ENCODE assay signal across 24 cellular contexts in genomic region chr18:62531931-62532330, GRCh38. TPM values are rescaled to one million over a fixed set of nuclear protein-coding genes. Genes with fewer than 3 reads are reported as not detected.
DNase-seq lines count a peak whose midpoint lies in the region; ATAC-seq, FAIRE-seq and TF ChIP-seq lines count a peak whose summit lies in the region.
"Had no signal": no experiment of that assay in that cellular context is flagged by ENCODE, and none has a peak within 500 bp of the region (broad histone marks: within the 10 kb centered on the region; RNA-seq: fewer than 3 reads in every experiment).

No MANE protein-coding gene starts in this region.

- ATAC-seq in activated naive CD8-positive, alpha-beta T cell treated with anti-CD3 and anti-CD28 coated beads, Interleukin-2, amount 10 ng/mL, durations not matched to agents 7 days and 5 days (ENCODE audit: low read depth) = no peak
- ATAC-seq in activated naive CD8-positive, alpha-beta T cell treated with anti-CD3 and anti-CD28 coated beads, Interleukin-2, amount 50 U/mL, for 24 hours = no peak
- ATAC-seq: A549 had no signal

- no peak overlapping the region for H3K4me3 ChIP-seq in Peyer's patch
- H3K4me3 ChIP-seq: A549; BLaER1 treated with 17β-estradiol and CSF1 and Interleukin-3, amounts not matched to agents 10 nM and 100 nM; HAP-1 had no signal

- intact Hi-C loops in activated T-helper 1 cell treated with anti-CD3 and anti-CD28 coated beads, Interleukin-12 subunit alpha, Interleukin-12 subunit beta, Interleukin-2, Interleukin-4 antibody, amounts not matched to agents 30 ng/mL and 10 ng/mL and 1 ng/mL, durations not matched to agents 14 hours and 24 hours and 36 hours (cut with micrococcal nuclease) = no loop called here
- intact Hi-C loops in activated CD4-positive, alpha-beta T cell treated with anti-CD3 and anti-CD28 coated beads, Interleukin-2, amount 10 ng/mL, durations not matched to agents 24 days and 14 days (cut with micrococcal nuclease) = no loop called here

- H3K4me3 Mint-ChIP-seq in activated naive CD8-positive, alpha-beta T cell treated with anti-CD3 and anti-CD28 coated beads, Interleukin-2, amount 10 ng/mL, durations not matched to agents 7 days and 5 days = no peak overlapping the region
- H3K4me3 Mint-ChIP-seq in activated naive CD8-positive, alpha-beta T cell treated with anti-CD3 and anti-CD28 coated beads, Interleukin-2, amount 50 U/mL, for 24 hours = no peak overlapping the region
- H3K4me3 Mint-ChIP-seq in activated T-helper 1 cell treated with anti-CD3 and anti-CD28 coated beads, Interleukin-12 subunit alpha, Interleukin-12 subunit beta, Interleukin-2, Interleukin-4 antibody, amounts not matched to agents 30 ng/mL and 10 ng/mL and 1 ng/mL, durations not matched to agents 14 hours and 24 hours and 36 hours = no peak overlapping the region
- no peak overlapping the region for H3K4me3 Mint-ChIP-seq in activated CD4-positive, alpha-beta T cell treated with anti-CD3 and anti-CD28 coated beads, Interleukin-2, amount 10 ng/mL, durations not matched to agents 24 days and 14 days
- H3K4me3 Mint-ChIP-seq: CD14-positive monocyte, HFFc6 had no signal

- H3K4me1 Mint-ChIP-seq in activated naive CD8-positive, alpha-beta T cell treated with anti-CD3 and anti-CD28 coated beads, Interleukin-2, amount 10 ng/mL, durations not matched to agents 7 days and 5 days = peaks cover 55% of the 10 kb centered on the region
- H3K4me1 Mint-ChIP-seq in activated naive CD8-positive, alpha-beta T cell treated with anti-CD3 and anti-CD28 coated beads, Interleukin-2, amount 50 U/mL, for 24 hours = peaks cover 84% of the 10 kb centered on the region
- H3K4me1 Mint-ChIP-seq in activated T-helper 1 cell treated with anti-CD3 and anti-CD28 coated beads, Interleukin-12 subunit alpha, Interleukin-12 subunit beta, Interleukin-2, Interleukin-4 antibody, amounts not matched to agents 30 ng/mL and 10 ng/mL and 1 ng/mL, durations not matched to agents 14 hours and 24 hours and 36 hours (ENCODE audit: low read depth) = peaks cover 64% of the 10 kb centered on the region
- peaks cover 45% of the 10 kb centered on the region for H3K4me1 Mint-ChIP-seq in activated CD4-positive, alpha-beta T cell treated with anti-CD3 and anti-CD28 coated beads, Interleukin-2, amount 10 ng/mL, durations not matched to agents 24 days and 14 days

- TF ChIP-seq CTCF in D721Med (IDR thresholded peaks at IDR 0.05; ENCODE audit: insufficient read depth, missing control alignments) (no peak), Peyer's patch (IDR thresholded peaks at IDR 0.05) (no peak)

- peak; percentile 94 for FAIRE-seq in D721Med (lab: Jason Lieb, UNC)
- FAIRE-seq: A549, G401.6, GM12892, H54 had no signal

- no peaks in the 10 kb centered on the region for H3K9me3 Mint-ChIP-seq in activated naive CD8-positive, alpha-beta T cell treated with anti-CD3 and anti-CD28 coated beads, Interleukin-2, amount 10 ng/mL, durations not matched to agents 7 days and 5 days
- H3K9me3 Mint-ChIP-seq in activated naive CD8-positive, alpha-beta T cell treated with anti-CD3 and anti-CD28 coated beads, Interleukin-2, amount 50 U/mL, for 24 hours = no peaks in the 10 kb centered on the region
- no peaks in the 10 kb centered on the region for H3K9me3 Mint-ChIP-seq in activated T-helper 1 cell treated with anti-CD3 and anti-CD28 coated beads, Interleukin-12 subunit alpha, Interleukin-12 subunit beta, Interleukin-2, Interleukin-4 antibody, amounts not matched to agents 30 ng/mL and 10 ng/mL and 1 ng/mL, durations not matched to agents 14 hours and 24 hours and 36 hours
- no peaks in the 10 kb centered on the region for H3K9me3 Mint-ChIP-seq in activated CD4-positive, alpha-beta T cell treated with anti-CD3 and anti-CD28 coated beads, Interleukin-2, amount 10 ng/mL, durations not matched to agents 24 days and 14 days
- H3K9me3 Mint-ChIP-seq: CD4-positive, alpha-beta memory T cell; HFFc6 had no signal

- H3K27ac Mint-ChIP-seq in activated naive CD8-positive, alpha-beta T cell treated with anti-CD3 and anti-CD28 coated beads, Interleukin-2, amount 10 ng/mL, durations not matched to agents 7 days and 5 days = peak overlapping the region; percentile 55
- H3K27ac Mint-ChIP-seq in activated naive CD8-positive, alpha-beta T cell treated with anti-CD3 and anti-CD28 coated beads, Interleukin-2, amount 50 U/mL, for 24 hours = no peak overlapping the region
- H3K27ac Mint-ChIP-seq in activated T-helper 1 cell treated with anti-CD3 and anti-CD28 coated beads, Interleukin-12 subunit alpha, Interleukin-12 subunit beta, Interleukin-2, Interleukin-4 antibody, amounts not matched to agents 30 ng/mL and 10 ng/mL and 1 ng/mL, durations not matched to agents 14 hours and 24 hours and 36 hours = peak overlapping the region; percentile 50
- no peak overlapping the region for H3K27ac Mint-ChIP-seq in activated CD4-positive, alpha-beta T cell treated with anti-CD3 and anti-CD28 coated beads, Interleukin-2, amount 10 ng/mL, durations not matched to agents 24 days and 14 days
- H3K27ac Mint-ChIP-seq: HFFc6 had no signal

- H3K27me3 ChIP-seq in Peyer's patch = no peaks in the 10 kb centered on the region
- H3K27me3 ChIP-seq: BE2C; BLaER1 treated with 17β-estradiol and CSF1 and Interleukin-3, amounts not matched to agents 10 nM and 100 nM had no signal

- peaks cover 0 to 44% (median 9%) of the 10 kb centered on the region in 4 donors for H3K4me1 ChIP-seq in Peyer's patch
- H3K4me1 ChIP-seq: BE2C had no signal

- DNase-seq in activated naive CD8-positive, alpha-beta T cell treated with anti-CD3 and anti-CD28 coated beads, Interleukin-2, amount 10 ng/mL, durations not matched to agents 7 days and 5 days = no peak
- DNase-seq in activated naive CD8-positive, alpha-beta T cell treated with anti-CD3 and anti-CD28 coated beads, Interleukin-2, amount 50 U/mL, for 24 hours = no peak
- DNase-seq in D721Med (ENCODE audit: insufficient read length, low spot score) (no peak), Peyer's patch (no peak)
- DNase-seq in activated T-helper 1 cell treated with anti-CD3 and anti-CD28 coated beads, Interleukin-12 subunit alpha, Interleukin-12 subunit beta, Interleukin-2, Interleukin-4 antibody, amounts not matched to agents 30 ng/mL and 10 ng/mL and 1 ng/mL, durations not matched to agents 14 hours and 24 hours and 36 hours (ENCODE audit: low spot score) = no peak
- DNase-seq in activated CD4-positive, alpha-beta T cell treated with anti-CD3 and anti-CD28 coated beads, Interleukin-2, amount 10 ng/mL, durations not matched to agents 24 days and 14 days = no peak
- DNase-seq: 8988T; ACHN; AML-193; BE2C; Calu3; CD4-positive, alpha-beta memory T cell; COR-L47; DMS153; DND-41; GOT3; HFFc6 had no signal

- H3K27me3 Mint-ChIP-seq in activated naive CD8-positive, alpha-beta T cell treated with anti-CD3 and anti-CD28 coated beads, Interleukin-2, amount 10 ng/mL, durations not matched to agents 7 days and 5 days = no peaks in the 10 kb centered on the region
- H3K27me3 Mint-ChIP-seq in activated naive CD8-positive, alpha-beta T cell treated with anti-CD3 and anti-CD28 coated beads, Interleukin-2, amount 50 U/mL, for 24 hours = no peaks in the 10 kb centered on the region
- no peaks in the 10 kb centered on the region for H3K27me3 Mint-ChIP-seq in activated T-helper 1 cell treated with anti-CD3 and anti-CD28 coated beads, Interleukin-12 subunit alpha, Interleukin-12 subunit beta, Interleukin-2, Interleukin-4 antibody, amounts not matched to agents 30 ng/mL and 10 ng/mL and 1 ng/mL, durations not matched to agents 14 hours and 24 hours and 36 hours (ENCODE audit: insufficient read depth)
- H3K27me3 Mint-ChIP-seq in activated CD4-positive, alpha-beta T cell treated with anti-CD3 and anti-CD28 coated beads, Interleukin-2, amount 10 ng/mL, durations not matched to agents 24 days and 14 days = no peaks in the 10 kb centered on the region
- H3K27me3 Mint-ChIP-seq: CD4-positive, alpha-beta memory T cell had no signal

- H3K9me3 ChIP-seq in Peyer's patch = no peaks in the 10 kb centered on the region
- H3K9me3 ChIP-seq: A549; BE2C; BLaER1 treated with 17β-estradiol and CSF1 and Interleukin-3, amounts not matched to agents 10 nM and 100 nM; HAP-1 had no signal

- no peak overlapping the region for H3K27ac ChIP-seq in Peyer's patch
- H3K27ac ChIP-seq: A549; BLaER1 treated with 17β-estradiol and CSF1 and Interleukin-3, amounts not matched to agents 10 nM and 100 nM had no signal

- no peak for TF ChIP-seq POLR2A in Peyer's patch (IDR thresholded peaks at IDR 0.05)

- no peaks in the 10 kb centered on the region for H3K36me3 ChIP-seq in Peyer's patch
- H3K36me3 ChIP-seq: BE2C, HAP-1 had no signal

- POLR2A ChIA-PET in activated naive CD8-positive, alpha-beta T cell treated with anti-CD3 and anti-CD28 coated beads, Interleukin-2, amount 10 ng/mL, durations not matched to agents 7 days and 5 days (lab: Charles Lee) = no interaction called here

- H3K36me3 Mint-ChIP-seq in activated naive CD8-positive, alpha-beta T cell treated with anti-CD3 and anti-CD28 coated beads, Interleukin-2, amount 10 ng/mL, durations not matched to agents 7 days and 5 days = peaks cover 35% of the 10 kb centered on the region
- peaks cover 26% of the 10 kb centered on the region for H3K36me3 Mint-ChIP-seq in activated naive CD8-positive, alpha-beta T cell treated with anti-CD3 and anti-CD28 coated beads, Interleukin-2, amount 50 U/mL, for 24 hours (ENCODE audit: low read depth)
- peaks cover 12% of the 10 kb centered on the region for H3K36me3 Mint-ChIP-seq in activated T-helper 1 cell treated with anti-CD3 and anti-CD28 coated beads, Interleukin-12 subunit alpha, Interleukin-12 subunit beta, Interleukin-2, Interleukin-4 antibody, amounts not matched to agents 30 ng/mL and 10 ng/mL and 1 ng/mL, durations not matched to agents 14 hours and 24 hours and 36 hours (ENCODE audit: low read depth)
- H3K36me3 Mint-ChIP-seq in activated CD4-positive, alpha-beta T cell treated with anti-CD3 and anti-CD28 coated beads, Interleukin-2, amount 10 ng/mL, durations not matched to agents 24 days and 14 days (ENCODE audit: low read depth) = peaks cover 22% of the 10 kb centered on the region

RNA-seq across cellular contexts. Expression of gene ZCCHC2, which starts 9.1 kb away (rescaled TPM):
- 10 to 100 TPM; 56.8 to 61.7 TPM for total RNA-seq in activated naive CD8-positive, alpha-beta T cell treated with anti-CD3 and anti-CD28 coated beads, Interleukin-2, amount 10 ng/mL, durations not matched to agents 7 days and 5 days
- total RNA-seq in activated T-helper 1 cell treated with anti-CD3 and anti-CD28 coated beads, Interleukin-12 subunit alpha, Interleukin-12 subunit beta, Interleukin-2, Interleukin-4 antibody, amounts not matched to agents 30 ng/mL and 10 ng/mL and 1 ng/mL, durations not matched to agents 14 hours and 24 hours and 36 hours = 55.7 and 58.8 TPM in 2 replicates
- total RNA-seq in Peyer's patch = 10 to 100 TPM; 35.6 to 54.5 (median 37.2) TPM
- 47.0 and 52.8 TPM in 2 replicates for total RNA-seq in activated CD4-positive, alpha-beta T cell treated with anti-CD3 and anti-CD28 coated beads, Interleukin-2, amount 10 ng/mL, durations not matched to agents 24 days and 14 days

Comparison
In these comparisons a context has a peak if more than half of its experiments do, and no peak if none do; other contexts are left out.
1. H3K27ac Mint-ChIP-seq: peak in activated naive CD8-positive, alpha-beta T cell treated with anti-CD3 and anti-CD28 coated beads, Interleukin-2, amount 10 ng/mL, durations not matched to agents 7 days and 5 days (single experiment) and activated T-helper 1 cell treated with anti-CD3 and anti-CD28 coated beads, Interleukin-12 subunit alpha, Interleukin-12 subunit beta, Interleukin-2, Interleukin-4 antibody, amounts not matched to agents 30 ng/mL and 10 ng/mL and 1 ng/mL, durations not matched to agents 14 hours and 24 hours and 36 hours (single experiment); none in activated naive CD8-positive, alpha-beta T cell treated with anti-CD3 and anti-CD28 coated beads, Interleukin-2, amount 50 U/mL, for 24 hours (single experiment) and activated CD4-positive, alpha-beta T cell treated with anti-CD3 and anti-CD28 coated beads, Interleukin-2, amount 10 ng/mL, durations not matched to agents 24 days and 14 days (single experiment).